1 cellular context compared by ENCODE assay signal in genomic region chr16:149024-149675, GRCh38.
TF ChIP-seq lines count a peak whose summit lies in the region.

No MANE protein-coding gene starts in this region.

TF ChIP-seq in SK-N-SH treated with all-trans-retinoic acid at 6 μM for 48 hours, 23 proteins besides CTCF, POLR2A, EP300 and RAD21 (continued from another document):
- TF ChIP-seq BACH2 (CRISPR knock-in tag; IDR thresholded peaks at IDR 0.05; ENCODE audit: borderline replicate concordance) (no peak), ZNF70 (CRISPR knock-in tag; IDR thresholded peaks at IDR 0.05) (no peak)
